Comparison of ENCODE assay signal across 20 cellular contexts in the genomic region with DNA sequence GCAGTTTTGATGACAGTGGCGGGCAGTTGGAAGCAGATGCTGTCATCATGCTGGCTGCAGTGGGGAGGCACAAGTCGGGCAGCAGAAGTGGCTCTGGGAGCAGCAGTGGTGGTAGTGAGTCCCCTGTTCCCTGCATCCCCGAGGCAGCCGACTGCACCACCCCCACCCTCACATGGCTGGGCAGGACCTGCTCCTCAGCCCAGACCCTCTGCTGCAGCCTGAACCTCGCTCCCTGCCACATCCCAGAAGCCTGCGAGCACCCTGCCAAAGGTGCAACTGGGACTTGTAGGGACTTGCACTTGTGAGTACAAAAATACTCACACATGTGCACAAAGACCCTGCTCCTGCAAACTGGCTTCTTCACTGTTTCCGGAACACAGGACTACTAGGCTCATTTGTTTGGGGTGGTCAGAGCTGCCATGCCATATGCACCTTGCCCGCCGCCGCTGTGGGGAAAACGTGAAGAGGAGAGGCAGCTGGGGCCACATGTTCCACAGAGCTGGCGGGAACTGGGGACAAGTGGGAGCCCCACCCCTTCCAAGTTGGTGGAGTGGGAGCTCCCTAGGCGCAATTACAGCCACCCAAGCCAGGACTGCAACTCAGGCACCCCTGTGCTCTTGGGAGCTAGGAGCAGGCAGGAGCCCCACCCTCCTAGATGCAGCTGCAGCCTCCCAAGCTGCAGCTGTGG.
"Had no signal": no experiment of that assay in that cellular context is flagged by ENCODE, and none has a peak within 500 bp of the region (broad histone marks: within the 10 kb centered on the region; RNA-seq: fewer than 3 reads in every experiment).

No MANE protein-coding gene starts in this region.

- H3K4me3 Mint-ChIP-seq: activated CD8-positive, alpha-beta memory T cell treated with anti-CD3 and anti-CD28 coated beads, Interleukin-2, amount 10 ng/mL, durations not matched to agents 7 days and 5 days; natural killer cell treated with Interleukin-12 subunit alpha and Interleukin-12 subunit beta and Interleukin-15 and Interleukin-18, amount 100 ng/mL, for 72 hours had no signal

- H3K4me3 ChIP-seq: cardiac muscle cell, esophagus muscularis mucosa, psoas muscle, right lobe of liver, SK-N-MC, smooth muscle cell, testis had no signal

- FAIRE-seq: endometrium had no signal

- H3K9me3 ChIP-seq: esophagus muscularis mucosa, psoas muscle, right lobe of liver, testis had no signal

- DNase-seq: activated CD4-positive, alpha-beta T cell treated with anti-CD3 and anti-CD28 coated beads for 1 hour; activated CD4-positive, alpha-beta T cell treated with anti-CD3 and anti-CD28 coated beads, Interleukin-2, amount 50 U/mL, for 4 hours; activated CD8-positive, alpha-beta memory T cell treated with anti-CD3 and anti-CD28 coated beads, Interleukin-2, amount 10 ng/mL, durations not matched to agents 7 days and 5 days; activated effector memory CD4-positive, alpha-beta T cell treated with anti-CD3 and anti-CD28 coated beads, Interleukin-2, amount 50 U/mL, for 16 hours; activated T-cell treated with anti-CD3 and anti-CD28 coated beads, Interleukin-2, amount 50 U/mL, for 1 hour; aorta; hippocampal formation; left ventricle myocardium superior; mesenchymal stem cell; psoas muscle; stimulated activated naive CD8-positive, alpha-beta T cell treated with anti-CD3 and anti-CD28 coated beads, Interleukin-15, amount 100 ng/mL, for 72 hours; T-cell; testis had no signal

- H3K36me3 Mint-ChIP-seq: natural killer cell treated with Interleukin-12 subunit alpha and Interleukin-12 subunit beta and Interleukin-15 and Interleukin-18, amount 100 ng/mL, for 72 hours had no signal

- H3K27me3 ChIP-seq: cardiac muscle cell, esophagus muscularis mucosa, right lobe of liver, testis had no signal

- H3K27ac ChIP-seq: cardiac muscle cell, esophagus muscularis mucosa, psoas muscle, right lobe of liver, SK-N-MC, testis had no signal

- H3K27me3 Mint-ChIP-seq: natural killer cell treated with Interleukin-12 subunit alpha and Interleukin-12 subunit beta and Interleukin-15 and Interleukin-18, amount 100 ng/mL, for 72 hours; stimulated activated naive CD8-positive, alpha-beta T cell treated with anti-CD3 and anti-CD28 coated beads, Interleukin-15, amount 100 ng/mL, for 72 hours; T-cell had no signal

- H3K4me2 ChIP-seq: smooth muscle cell had no signal

- ATAC-seq: activated CD8-positive, alpha-beta memory T cell treated with anti-CD3 and anti-CD28 coated beads, Interleukin-2, amount 10 ng/mL, durations not matched to agents 7 days and 5 days; left ventricle myocardium superior; natural killer cell treated with Interleukin-12 subunit alpha and Interleukin-12 subunit beta and Interleukin-15 and Interleukin-18, amount 100 ng/mL, for 72 hours; psoas muscle; right lobe of liver; stimulated activated naive CD8-positive, alpha-beta T cell treated with anti-CD3 and anti-CD28 coated beads, Interleukin-15, amount 100 ng/mL, for 72 hours; T-cell had no signal

- H3K9me3 Mint-ChIP-seq: natural killer cell treated with Interleukin-12 subunit alpha and Interleukin-12 subunit beta and Interleukin-15 and Interleukin-18, amount 100 ng/mL, for 72 hours; stimulated activated naive CD8-positive, alpha-beta T cell treated with anti-CD3 and anti-CD28 coated beads, Interleukin-15, amount 100 ng/mL, for 72 hours; T-cell had no signal

- H3K36me3 ChIP-seq: cardiac muscle cell, right lobe of liver had no signal

- H3K27ac Mint-ChIP-seq: activated CD8-positive, alpha-beta memory T cell treated with anti-CD3 and anti-CD28 coated beads, Interleukin-2, amount 10 ng/mL, durations not matched to agents 7 days and 5 days; stimulated activated naive CD8-positive, alpha-beta T cell treated with anti-CD3 and anti-CD28 coated beads, Interleukin-15, amount 100 ng/mL, for 72 hours; T-cell had no signal
